ENCODE assay signal across 28 cellular contexts in the genomic region with DNA sequence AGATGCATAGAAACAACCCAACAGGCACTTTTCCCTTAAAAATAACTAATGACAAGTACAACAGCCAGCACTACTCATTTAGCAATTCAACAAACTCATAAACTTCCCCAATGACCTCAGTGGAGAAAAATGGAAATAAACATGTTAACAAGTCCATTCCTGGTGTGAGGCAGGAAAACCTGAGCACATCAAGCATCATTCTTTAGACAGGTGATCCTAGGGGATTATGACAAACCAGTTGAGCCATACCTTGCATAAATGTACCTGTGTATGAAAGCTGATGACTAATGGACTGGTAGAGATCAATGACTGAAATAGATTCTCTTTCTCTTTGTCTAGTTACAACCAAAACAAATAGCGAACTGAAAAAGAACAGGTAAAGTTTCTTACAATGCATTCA. TPM values are rescaled to one million over a fixed set of nuclear protein-coding genes. Genes with fewer than 3 reads are reported as not detected.
"Had no signal": no experiment of that assay in that cellular context is flagged by ENCODE, and none has a peak within 500 bp of the region (broad histone marks: within the 10 kb centered on the region; RNA-seq: fewer than 3 reads in every experiment).

No MANE protein-coding gene starts in this region.

- H3K27ac ChIP-seq: brain microvascular endothelial cell, WERI-Rb-1 had no signal

- ATAC-seq: activated CD8-positive, alpha-beta memory T cell treated with anti-CD3 and anti-CD28 coated beads, Interleukin-2, amount 10 ng/mL, durations not matched to agents 7 days and 5 days; K562; Panc1; Right ventricle myocardium inferior had no signal

- DNase-seq: activated CD4-positive, alpha-beta memory T cell treated with anti-CD3 and anti-CD28 coated beads, Interleukin-2, amount 10 ng/mL, durations not matched to agents 7 days and 5 days; activated CD4-positive, alpha-beta T cell treated with anti-CD3 and anti-CD28 coated beads for 1 hour; activated CD4-positive, alpha-beta T cell treated with anti-CD3 and anti-CD28 coated beads for 48 hours; activated CD4-positive, CD25-positive, alpha-beta regulatory T cell; activated CD8-positive, alpha-beta memory T cell treated with anti-CD3 and anti-CD28 coated beads for 24 hours; activated CD8-positive, alpha-beta memory T cell treated with anti-CD3 and anti-CD28 coated beads, Interleukin-2, amount 10 ng/mL, durations not matched to agents 7 days and 5 days; activated CD8-positive, alpha-beta memory T cell treated with anti-CD3 and anti-CD28 coated beads, Interleukin-2, amount 50 U/mL, for 48 hours; activated effector memory CD4-positive, alpha-beta T cell treated with Interleukin-2 at 50 U/mL for 16 hours; activated naive CD4-positive, alpha-beta T cell treated with anti-CD3 and anti-CD28 coated beads, Interleukin-2, amount 10 ng/mL, durations not matched to agents 7 days and 5 days; activated naive CD8-positive, alpha-beta T cell treated with anti-CD3 and anti-CD28 coated beads for 36 hours; activated T-cell treated with anti-CD3 and anti-CD28 coated beads, Interleukin-2, amount 50 U/mL, for 48 hours; amniotic stem cell; aorta; brain microvascular endothelial cell; NCI-H1092 treated with DMSO at 0.1 percent for 48 hours; NCI-H146; NCI-H187; NCI-H2081; NCI-H345; NCI-H524 treated with DMSO at 0.1 percent for 48 hours; SIG-M5; T1000; WERI-Rb-1 had no signal

- FAIRE-seq: K562 had no signal

- H3K4me3 ChIP-seq: K562 had no signal

- H3K36me3 ChIP-seq: brain microvascular endothelial cell, WERI-Rb-1 had no signal

- H3K27me3 ChIP-seq: brain microvascular endothelial cell had no signal

RNA-seq across cellular contexts. Expression of a gene that starts 7.0 kb away (rescaled TPM):
- total RNA-seq: activated CD4-positive, alpha-beta memory T cell treated with anti-CD3 and anti-CD28 coated beads, Interleukin-2, amount 10 ng/mL, durations not matched to agents 7 days and 5 days; activated CD8-positive, alpha-beta memory T cell treated with anti-CD3 and anti-CD28 coated beads, Interleukin-2, amount 10 ng/mL, durations not matched to agents 7 days and 5 days; activated naive CD8-positive, alpha-beta T cell treated with anti-CD3 and anti-CD28 coated beads for 36 hours; SK-MEL-5; T-helper 2 cell treated with Interferon-gamma antibody and Interleukin-4, amounts not matched to agents 100 ng/mL and 5 ng/mL, for 36 hours had no signal
